12 cellular contexts compared by ENCODE assay signal in the genomic region with DNA sequence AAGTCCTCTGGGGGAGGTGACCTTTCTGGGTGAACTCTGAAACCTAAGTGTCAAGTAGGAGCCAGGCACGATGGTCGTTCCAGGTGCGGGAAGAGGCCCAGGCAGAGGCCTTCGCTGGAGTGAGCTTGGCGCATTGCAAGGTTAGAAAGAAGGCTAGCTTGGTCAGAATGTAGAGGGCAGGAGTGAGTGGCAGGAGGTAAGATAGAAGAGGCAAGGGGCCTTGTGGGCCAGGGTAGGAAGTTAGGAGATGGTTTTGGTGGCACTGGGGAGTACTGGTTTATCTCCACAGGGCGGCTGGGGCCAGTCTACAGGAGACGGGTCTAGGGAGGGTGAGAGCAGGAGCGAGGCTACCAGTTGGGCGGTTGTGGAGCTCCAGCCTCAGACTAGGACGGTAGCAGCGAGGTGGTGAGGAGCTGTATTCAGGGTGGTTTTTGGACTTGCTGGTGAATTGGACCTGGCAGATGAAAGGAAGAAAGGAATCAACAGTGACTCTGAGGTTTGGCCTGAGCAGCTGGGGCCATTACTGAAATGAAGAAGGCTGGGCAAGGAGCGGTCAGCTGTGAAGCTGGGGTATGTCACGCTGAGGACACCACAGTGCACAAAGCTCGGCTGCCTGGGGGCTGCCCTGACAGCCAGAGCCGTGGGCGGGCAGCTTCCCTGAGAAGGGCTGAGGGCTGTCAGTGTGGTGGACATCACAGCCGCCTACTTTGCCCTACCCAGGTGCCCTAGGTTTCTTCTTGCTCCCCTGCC. TPM values are rescaled to one million over a fixed set of nuclear protein-coding genes. Genes with fewer than 3 reads are reported as not detected.
DNase-seq lines count a peak whose midpoint lies in the region; ATAC-seq, FAIRE-seq and TF ChIP-seq lines count a peak whose summit lies in the region.
"Had no signal": no experiment of that assay in that cellular context is flagged by ENCODE, and none has a peak within 500 bp of the region (broad histone marks: within the 10 kb centered on the region; RNA-seq: fewer than 3 reads in every experiment).

No MANE protein-coding gene starts in this region.

- no peak overlapping the region for H4K8ac ChIP-seq in mesendoderm (ENCODE audit: low read depth, low read length)

- no peak overlapping the region for H3K27ac ChIP-seq in mesendoderm (ENCODE audit: low read depth, low read length)

- H3K4me3 Mint-ChIP-seq in chondrocyte (ENCODE audit: unreplicated experiment) = no peak overlapping the region
- H3K4me3 Mint-ChIP-seq in stimulated activated memory B cell treated with anti-CD40 and anti-IgM and Interleukin-4, amounts not matched to agents 10 μg/mL and 1 μg/mL and 100 μg/mL, for 72 hours = no peak overlapping the region

- H3K79me1 ChIP-seq in mesendoderm (ENCODE audit: low read length) = peaks cover 25% of the 10 kb centered on the region

- DNase-seq in RCC 7860 (ENCODE audit: low spot score) = peak; percentile 31
- DNase-seq in chondrocyte (ENCODE audit: low spot score) = peak; percentile 72
- DNase-seq in mesendoderm = no peak
- no peak for DNase-seq in cerebellar nuclear complex (lab: John Stamatoyannopoulos, UW)
- no peak for DNase-seq in effector CD8-positive, alpha-beta T cell (lab: John Stamatoyannopoulos, UW)
- DNase-seq: activated CD4-positive, CD25-positive, alpha-beta regulatory T cell treated with anti-CD3 and anti-CD28 coated beads, Interleukin-2, amount 50 U/mL, for 72 hours; activated naive CD4-positive, alpha-beta T cell treated with anti-CD3 and anti-CD28 coated beads, Interleukin-2, amount 50 U/mL, for 16 hours; DMS 273 treated with DMSO at 0.1 percent for 48 hours had no signal

- no peak overlapping the region for H2BK15ac ChIP-seq in mesendoderm (replicated peaks; ENCODE audit: low read depth)

- H3K36me3 ChIP-seq in mesendoderm (ENCODE audit: control insufficient read depth, insufficient read depth, low read length) = peaks cover 5% of the 10 kb centered on the region

- no peaks in the 10 kb centered on the region for H3K9me3 Mint-ChIP-seq in chondrocyte (ENCODE audit: low read depth)
- H3K9me3 Mint-ChIP-seq in stimulated activated memory B cell treated with anti-CD40 and anti-IgM and Interleukin-4, amounts not matched to agents 10 μg/mL and 1 μg/mL and 100 μg/mL, for 72 hours = no peaks in the 10 kb centered on the region

- H3K23ac ChIP-seq in mesendoderm (ENCODE audit: low read length) = no peak overlapping the region

- H3K4me1 Mint-ChIP-seq in chondrocyte (ENCODE audit: low read depth) = peaks cover 34% of the 10 kb centered on the region
- H3K4me1 Mint-ChIP-seq in stimulated activated memory B cell treated with anti-CD40 and anti-IgM and Interleukin-4, amounts not matched to agents 10 μg/mL and 1 μg/mL and 100 μg/mL, for 72 hours = peaks cover 63% of the 10 kb centered on the region

- no peak for TF ChIP-seq CTCF in chondrocyte (IDR thresholded peaks at IDR 0.05)

- H3K56ac ChIP-seq in mesendoderm (ENCODE audit: low read length) = peak overlapping the region; percentile 34

- H3K79me2 ChIP-seq in mesendoderm (ENCODE audit: control insufficient read depth, insufficient read depth, low read length) = peaks cover 38% of the 10 kb centered on the region

- peaks cover 13% of the 10 kb centered on the region for H3K36me3 Mint-ChIP-seq in chondrocyte (ENCODE audit: low read depth)
- peaks cover 34% of the 10 kb centered on the region for H3K36me3 Mint-ChIP-seq in stimulated activated memory B cell treated with anti-CD40 and anti-IgM and Interleukin-4, amounts not matched to agents 10 μg/mL and 1 μg/mL and 100 μg/mL, for 72 hours

- no peak overlapping the region for H2AK5ac ChIP-seq in mesendoderm (ENCODE audit: low read length)

- no peak overlapping the region for H3K4ac ChIP-seq in mesendoderm (ENCODE audit: low read depth, low read length)

- H3K9ac ChIP-seq in mesendoderm (ENCODE audit: low read length) = no peak overlapping the region

- no peak overlapping the region for H3K4me3 ChIP-seq in mesendoderm (ENCODE audit: low read length)

- WGBS in mesendoderm (ENCODE audit: extremely low coverage, insufficient coverage, low lambda C conversion rate) = no CpG with 5 or more reads among the region's 17 CpGs

- no peaks in the 10 kb centered on the region for H3K27me3 Mint-ChIP-seq in chondrocyte (ENCODE audit: low read depth)
- H3K27me3 Mint-ChIP-seq in stimulated activated memory B cell treated with anti-CD40 and anti-IgM and Interleukin-4, amounts not matched to agents 10 μg/mL and 1 μg/mL and 100 μg/mL, for 72 hours = no peaks in the 10 kb centered on the region

- ATAC-seq in stimulated activated memory B cell treated with anti-CD40 and anti-IgM and Interleukin-4, amounts not matched to agents 10 μg/mL and 1 μg/mL and 100 μg/mL, for 72 hours = no peak
- no peak for ATAC-seq in HG03565 (IDR thresholded peaks at IDR 0.05; ENCODE audit: unreplicated experiment)
- ATAC-seq in HG02840 (IDR thresholded peaks at IDR 0.05; ENCODE audit: low FRiP score, unreplicated experiment) = no peak

- FAIRE-seq in RCC 7860 (lab: Jason Lieb, UNC) = peak; percentile 32
- FAIRE-seq: endothelial cell of umbilical vein had no signal

- no peaks in the 10 kb centered on the region for H3K27me3 ChIP-seq in mesendoderm (ENCODE audit: insufficient read depth, low read length, poor library complexity)

- no peak overlapping the region for H2BK5ac ChIP-seq in mesendoderm (ENCODE audit: low read length)

- no peak overlapping the region for H3K18ac ChIP-seq in mesendoderm (ENCODE audit: low read length)

- no peak overlapping the region for H2BK120ac ChIP-seq in mesendoderm (ENCODE audit: low read depth, low read length)

- H3K27ac Mint-ChIP-seq in chondrocyte (ENCODE audit: unreplicated experiment) = peak overlapping the region; percentile 90
- peak overlapping the region; percentile 39 for H3K27ac Mint-ChIP-seq in stimulated activated memory B cell treated with anti-CD40 and anti-IgM and Interleukin-4, amounts not matched to agents 10 μg/mL and 1 μg/mL and 100 μg/mL, for 72 hours

- no peak overlapping the region for H4K5ac ChIP-seq in mesendoderm (ENCODE audit: low read length)

- no peaks in the 10 kb centered on the region for H3K4me1 ChIP-seq in mesendoderm (ENCODE audit: control insufficient read depth, low read depth, low read length)

- no peak overlapping the region for H3K4me2 ChIP-seq in mesendoderm (ENCODE audit: low read length)

RNA-seq across cellular contexts. Expression of a gene that starts 9.1 kb away (rescaled TPM):
- total RNA-seq in chondrocyte = 58.8 to 62.8 TPM (median 61.7 TPM) in 3 replicates
- polyA plus RNA-seq in mesendoderm (2013, experiment 1 of 2) = 48.2 TPM
- polyA plus RNA-seq in mesendoderm (2013, experiment 2 of 2) = 49.6 TPM

Comparison
In these comparisons a context has a peak if more than half of its experiments do, and no peak if none do; other contexts are left out.
1. DNase-seq: peak in RCC 7860 (single experiment) and chondrocyte (single experiment); none in mesendoderm (single experiment), cerebellar nuclear complex (0 of 2) and effector CD8-positive, alpha-beta T cell (single experiment).